ENCODE assay signal across 8 cellular contexts in the genomic region with DNA sequence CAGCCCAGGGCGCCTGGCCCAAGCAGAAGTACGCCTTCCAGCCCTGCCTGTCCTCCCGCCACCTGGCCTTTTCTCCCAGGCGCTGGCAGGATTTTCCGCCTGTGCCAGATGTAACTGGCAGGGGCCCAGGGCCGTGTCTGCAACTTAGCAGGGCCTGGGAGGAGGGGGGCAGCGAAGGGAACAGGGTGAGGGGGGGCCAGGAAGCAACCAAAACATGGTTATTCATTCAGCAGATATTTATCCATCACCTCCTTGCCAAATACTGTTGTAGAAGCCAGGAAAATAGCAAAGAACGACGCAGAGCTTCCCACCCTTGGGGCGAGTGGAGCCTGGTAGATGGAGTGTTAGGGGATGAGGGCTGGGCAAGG. TPM values are rescaled to one million over a fixed set of nuclear protein-coding genes. Genes with fewer than 3 reads are reported as not detected.
A peak's percentile ranks its signal among the peaks of the same experiment; 100 is the strongest.
DNase-seq lines count a peak whose midpoint lies in the region; ATAC-seq and TF ChIP-seq lines count a peak whose summit lies in the region.
"Had no signal": no experiment of that assay in that cellular context is flagged by ENCODE, and none has a peak within 500 bp of the region (broad histone marks: within the 10 kb centered on the region; RNA-seq: fewer than 3 reads in every experiment).

No MANE protein-coding gene starts in this region.

- DNase-seq in NCI-H1694 (lab: John Stamatoyannopoulos, UW) (peak; percentile 92), brain pericyte (ENCODE audit: low read depth, low spot score) (peak; percentile 48), left lung (peak in 1 of 2 donors; percentile 63), SW 1271 (lab: John Stamatoyannopoulos, UW) (no peak)

- H3K9me3 ChIP-seq in left lung (no peaks in the 10 kb centered on the region), thymus (ENCODE audit: control insufficient read depth) (no peaks in the 10 kb centered on the region)

- ATAC-seq in left lung (peak; percentile 57), HG03139 (IDR thresholded peaks at IDR 0.05; ENCODE audit: unreplicated experiment) (no peak), HG03108 (IDR thresholded peaks at IDR 0.05; ENCODE audit: unreplicated experiment) (no peak)

- peaks cover 18 to 27% of the 10 kb centered on the region in 2 donors for H3K4me1 ChIP-seq in left lung
- no peaks in the 10 kb centered on the region for H3K4me1 ChIP-seq in thymus (ENCODE audit: control insufficient read depth, insufficient read depth, low read length)

- intact Hi-C loops in left lung (cut with DNase I), result no loop called here

- no peaks in the 10 kb centered on the region for H3K36me3 ChIP-seq in left lung
- no peaks in the 10 kb centered on the region for H3K36me3 ChIP-seq in thymus (ENCODE audit: control insufficient read depth, insufficient read depth)

- no peak for TF ChIP-seq CTCF in left lung (IDR thresholded peaks at IDR 0.05)

- H3K4me3 ChIP-seq in left lung (no peak overlapping the region), thymus (ENCODE audit: low read length) (no peak overlapping the region)

- 33% methylated on average over 10 of the region's 10 CpGs for WGBS in thymus

- peaks cover 0 to 29% of the 10 kb centered on the region in 2 donors for H3K27me3 ChIP-seq in left lung
- peaks cover 21% of the 10 kb centered on the region for H3K27me3 ChIP-seq in thymus (ENCODE audit: control insufficient read depth, insufficient read depth)

- peak overlapping the region; percentile 50 to 66 for H3K27ac ChIP-seq in left lung
- H3K27ac ChIP-seq in thymus (ENCODE audit: low read depth), result peak overlapping the region; percentile 57

RNA-seq across cellular contexts. Expression of a gene that starts 5.6 kb away (rescaled TPM):
- total RNA-seq in left lung, result 1 to 10 TPM; 3.3 to 6.9 TPM
- polyA plus RNA-seq in thymus, result 4.9 TPM
- total RNA-seq: mononuclear cell had no signal

RNA-seq across cellular contexts. Expression of a gene that starts 38.2 kb away (rescaled TPM):
- total RNA-seq in left lung, result 1 to 10 TPM; 3.4 to 4.1 TPM
- polyA plus RNA-seq in thymus, result 4.6 TPM

RNA-seq across cellular contexts. Expression of a gene that starts 46.1 kb away (rescaled TPM):
- total RNA-seq in left lung, result 10 to 100 TPM; 35.2 to 70.5 TPM
- 16.8 TPM for polyA plus RNA-seq in thymus

Comparison
In these comparisons a context has a peak if more than half of its experiments do, and no peak if none do; other contexts are left out.
1. DNase-seq: peak in NCI-H1694 (single experiment) and brain pericyte (single experiment); none in SW 1271 (0 of 2).